In genomic region chr22:41074941-41075710, GRCh38 we compare ENCODE assay signal across 33 cellular contexts.
"Had no signal": no experiment of that assay in that cellular context is flagged by ENCODE, and none has a peak within 500 bp of the region (broad histone marks: within the 10 kb centered on the region; RNA-seq: fewer than 3 reads in every experiment).

No MANE protein-coding gene starts in this region.

- H3K4me1 ChIP-seq: adrenal gland, body of pancreas, breast epithelium had no signal

- H3K36me3 ChIP-seq: adrenal gland, brain microvascular endothelial cell, breast epithelium had no signal

- ATAC-seq: activated CD8-positive, alpha-beta T cell treated with anti-CD3 and anti-CD28 coated beads for 36 hours; activated naive CD4-positive, alpha-beta T cell treated with anti-CD3 and anti-CD28 coated beads, Interleukin-2, amount 50 U/mL, for 72 hours; activated T-cell treated with anti-CD3 and anti-CD28 coated beads, Interleukin-2, amount 50 U/mL, for 4 hours; activated T-cell treated with anti-CD3 and anti-CD28 coated beads, Interleukin-2, amount 50 U/mL, for 72 hours; activated T-helper 17 cell treated with anti-CD3 and anti-CD28 coated beads, Interleukin-2, amount 50 U/mL, for 72 hours; body of pancreas had no signal

- H3K27ac ChIP-seq: adrenal gland, body of pancreas, brain microvascular endothelial cell, breast epithelium, VCaP had no signal

- H3K27me3 ChIP-seq: adrenal gland, body of pancreas, brain microvascular endothelial cell, breast epithelium had no signal

- DNase-seq: activated B cell treated with CpG ODN at 0.5 μM for 24 hours; activated CD4-positive, alpha-beta memory T cell treated with anti-CD3 and anti-CD28 coated beads for 36 hours; activated CD4-positive, alpha-beta T cell treated with anti-CD3 and anti-CD28 coated beads for 4 hours; activated CD4-positive, alpha-beta T cell treated with anti-CD3 and anti-CD28 coated beads, Interleukin-2, amount 10 ng/mL, durations not matched to agents 24 days and 14 days; activated CD4-positive, alpha-beta T cell treated with anti-CD3 and anti-CD28 coated beads, Interleukin-2, amount 50 U/mL, for 1 hour; activated CD4-positive, alpha-beta T cell treated with anti-CD3 and anti-CD28 coated beads, Interleukin-2, amount 50 U/mL, for 4 hours; activated CD4-positive, CD25-positive, alpha-beta regulatory T cell treated with anti-CD3 and anti-CD28 coated beads, Interleukin-2, amount 50 U/mL, for 72 hours; activated CD8-positive, alpha-beta memory T cell treated with anti-CD3 and anti-CD28 coated beads, Interleukin-2, amount 50 U/mL, for 4 hours; activated CD8-positive, alpha-beta T cell treated with anti-CD3 and anti-CD28 coated beads for 36 hours; activated effector memory CD4-positive, alpha-beta T cell treated with anti-CD3 and anti-CD28 coated beads, Interleukin-2, amount 50 U/mL, for 16 hours; activated gamma-delta T cell treated with Interleukin-2 at 50 U/mL for 16 hours; activated naive CD4-positive, alpha-beta T cell; activated naive CD4-positive, alpha-beta T cell treated with anti-CD3 and anti-CD28 coated beads for 36 hours; activated naive CD4-positive, alpha-beta T cell treated with anti-CD3 and anti-CD28 coated beads, Interleukin-2, amount 50 U/mL, for 16 hours; activated naive CD8-positive, alpha-beta T cell treated with anti-CD3 and anti-CD28 coated beads for 36 hours; activated T-cell treated with anti-CD3 and anti-CD28 coated beads for 4 hours; activated T-cell treated with anti-CD3 and anti-CD28 coated beads, Interleukin-2, amount 50 U/mL, for 1 hour; activated T-cell treated with anti-CD3 and anti-CD28 coated beads, Interleukin-2, amount 50 U/mL, for 4 hours; activated T-cell treated with anti-CD3 and anti-CD28 coated beads, Interleukin-2, amount 50 U/mL, for 72 hours; adrenal gland; amniotic stem cell; body of pancreas; brain microvascular endothelial cell; central memory CD4-positive, alpha-beta T cell; T-helper 1 cell; T-helper 2 cell; T-helper 9 cell had no signal

- H3K9me3 ChIP-seq: adrenal gland, body of pancreas, breast epithelium had no signal

- H3K4me3 ChIP-seq: adrenal gland, body of pancreas, breast epithelium had no signal

- FAIRE-seq: astrocyte, TTC549 had no signal
